9 cellular contexts compared by ENCODE assay signal in the genomic region with DNA sequence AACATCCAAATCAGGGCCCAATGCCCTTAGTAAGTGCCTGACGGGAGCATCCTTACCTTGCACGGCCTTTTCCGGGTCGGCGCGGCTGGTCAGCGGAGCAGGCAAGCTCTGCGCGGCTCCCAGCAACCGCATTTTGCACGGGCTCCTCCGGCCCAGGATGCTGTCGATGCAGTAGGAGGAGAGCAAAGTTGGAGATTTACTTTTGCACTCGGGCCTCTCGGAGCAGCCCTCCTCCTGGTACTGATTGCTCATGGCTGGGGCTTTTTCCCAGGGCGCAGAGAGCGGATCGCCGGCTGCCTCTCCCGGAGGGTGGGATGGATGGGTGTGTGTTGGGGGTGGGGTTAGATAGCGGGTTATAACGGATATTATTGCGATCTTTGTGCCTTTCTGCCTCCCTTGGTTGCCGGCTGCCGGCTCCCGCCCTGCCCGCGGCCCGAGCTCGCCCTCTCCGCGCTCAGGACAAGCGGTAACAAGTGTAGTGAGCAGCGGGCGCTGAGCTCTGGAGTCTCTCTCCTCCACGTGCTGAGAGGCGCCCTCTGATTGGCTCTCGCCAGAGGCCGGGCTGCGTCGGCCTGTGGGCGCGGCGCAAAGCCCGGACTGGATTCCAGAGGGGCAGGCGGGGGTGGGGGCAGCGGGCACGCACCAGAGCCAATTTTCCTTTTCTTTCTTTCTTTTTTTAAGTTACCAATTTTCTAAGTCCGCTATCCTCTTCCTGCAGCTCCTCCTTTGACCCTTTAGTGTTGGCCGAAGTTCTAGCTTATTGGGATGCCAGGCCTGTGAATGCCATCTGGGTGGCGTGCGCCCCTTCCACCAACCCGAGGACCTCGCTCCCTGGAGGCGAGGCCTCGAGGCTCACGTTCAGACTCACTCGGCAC. TPM values are rescaled to one million over a fixed set of nuclear protein-coding genes. Genes with fewer than 3 reads are reported as not detected.
A peak's percentile ranks its signal among the peaks of the same experiment; 100 is the strongest.
DNase-seq lines count a peak whose midpoint lies in the region; ATAC-seq, FAIRE-seq and TF ChIP-seq lines count a peak whose summit lies in the region.
"Had no signal": no experiment of that assay in that cellular context is flagged by ENCODE, and none has a peak within 500 bp of the region (broad histone marks: within the 10 kb centered on the region; RNA-seq: fewer than 3 reads in every experiment).

A gene (minus strand): TSS at position 480 of the 875 bp plus-strand sequence. CDS start 228 bp downstream, at position 252.

- POLR2A ChIA-PET in GM12878 (lab: Charles Lee) = no interaction called here

- H3K27ac Mint-ChIP-seq in stimulated activated naive B cell treated with anti-CD40 and anti-IgM and Interleukin-4, amounts not matched to agents 10 μg/mL and 1 μg/mL and 100 μg/mL, for 72 hours = peak within 1 kb of the TSS; percentile 84

- no peak within 1 kb of the TSS for H3K4me2 ChIP-seq in GM12878 (ENCODE audit: control insufficient read depth, insufficient read depth)

- FAIRE-seq in GM12878 (lab: Jason Lieb, UNC) = no peak

- no peak within 1 kb of the TSS for H3K4me3 ChIP-seq in GM12878

- CTCF ChIA-PET in GM12878 (lab: Yijun Ruan, JAX) = no interaction called here

- H3K27me3 Mint-ChIP-seq in stimulated activated naive B cell treated with anti-CD40 and anti-IgM and Interleukin-4, amounts not matched to agents 10 μg/mL and 1 μg/mL and 100 μg/mL, for 72 hours = peaks cover 55% of the 10 kb centered on the region in 2 donors

- H3K9me3 ChIP-seq in GM12878 (replicated peaks; ENCODE audit: control insufficient read depth, insufficient read depth, low read length) = no peaks in the 10 kb centered on the region; the same call in 2 of the 3 replicates

- BruUV-seq in GM12878 (replicated peaks; lab: Mats Ljungman, UMichigan) = no TSS peak

- peak; percentile 56 for DNase-seq in activated CD4-positive, alpha-beta T cell treated with anti-CD3 and anti-CD28 coated beads for 48 hours
- DNase-seq in activated CD4-positive, alpha-beta T cell treated with anti-CD3 and anti-CD28 coated beads, Interleukin-2, amount 50 U/mL, for 1 hour = no peak
- DNase-seq in HuH-7.5 (ENCODE audit: low spot score) (peak; percentile 73), GM12878 (ENCODE audit: low read depth, low spot score) (no peak), iPS-NIHi7 (ENCODE audit: extremely low spot score) (peak; percentile 95)
- DNase-seq in stimulated activated naive B cell treated with anti-CD40 and anti-IgM and Interleukin-4, amounts not matched to agents 10 μg/mL and 1 μg/mL and 100 μg/mL, for 72 hours = no peak

- TF ChIP-seq CTCF in GM12878 (IDR thresholded peaks at IDR 0.05 in 2 of 3, conservative IDR thresholded peaks at IDR 0.05 in 1 of 3; ENCODE audit: control insufficient read depth in 2 of 3, extremely low read depth in 1 of 3, insufficient read depth in 1 of 3, low read depth in 3 of 3, low read length in 3 of 3) = no peak

- H3K27me3 ChIP-seq in GM12878 (replicated peaks in 1 of 2; ENCODE audit: control insufficient read depth in 2 of 2, insufficient read depth in 2 of 2, low read length in 1 of 2) = peaks cover 3 to 12% of the 10 kb centered on the region in 2 experiments

- peaks cover 14 to 32% of the 10 kb centered on the region in 2 donors for H3K4me1 Mint-ChIP-seq in stimulated activated naive B cell treated with anti-CD40 and anti-IgM and Interleukin-4, amounts not matched to agents 10 μg/mL and 1 μg/mL and 100 μg/mL, for 72 hours

- no peak within 1 kb of the TSS for H3K9ac ChIP-seq in GM12878 (ENCODE audit: control insufficient read depth, insufficient read depth, low read length)

- in situ Hi-C loops in GM12878 (cut with MboI) = no loop called here

- 75% methylated on average over 58 of the region's 58 CpGs for WGBS in GM12878 (ENCODE audit: insufficient coverage, insufficient replicate concordance, low lambda C conversion rate, missing lambda C conversion rate)

- H3K36me3 ChIP-seq in GM12878 (ENCODE audit: control insufficient read depth in 2 of 2, insufficient read depth in 2 of 2, low read length in 1 of 2) = no peaks in the 10 kb centered on the region

- SMC1A ChIA-PET in GM12878 (lab: Charles Lee; ENCODE audit: uncharacterized antibody, unreplicated experiment) = no interaction called here

- intact Hi-C loops in GM12878 (cut with micrococcal nuclease; ENCODE audit: unreplicated experiment) = no loop called here

- no peak within 1 kb of the TSS for H3K27ac ChIP-seq in GM12878 (ENCODE audit: control insufficient read depth, insufficient read depth)

- no peaks in the 10 kb centered on the region for H3K9me3 Mint-ChIP-seq in stimulated activated naive B cell treated with anti-CD40 and anti-IgM and Interleukin-4, amounts not matched to agents 10 μg/mL and 1 μg/mL and 100 μg/mL, for 72 hours

- peak within 1 kb of the TSS; percentile 11 to 29 for H3K4me3 Mint-ChIP-seq in stimulated activated naive B cell treated with anti-CD40 and anti-IgM and Interleukin-4, amounts not matched to agents 10 μg/mL and 1 μg/mL and 100 μg/mL, for 72 hours

- H3K4me1 ChIP-seq in GM12878 (ENCODE audit: control insufficient read depth, insufficient read depth, low read length) = no peaks in the 10 kb centered on the region

- ATAC-seq in GM12878 (peak; percentile 69), HG03521 (IDR thresholded peaks at IDR 0.05; ENCODE audit: unreplicated experiment) (no peak), GM21528 (IDR thresholded peaks at IDR 0.05; ENCODE audit: low FRiP score, unreplicated experiment) (no peak)
- peak; percentile 49 to 63 for ATAC-seq in stimulated activated naive B cell treated with anti-CD40 and anti-IgM and Interleukin-4, amounts not matched to agents 10 μg/mL and 1 μg/mL and 100 μg/mL, for 72 hours (replicated peaks)

- no peak for TF ChIP-seq POLR2A in GM12878 (IDR thresholded peaks at IDR 0.05; ENCODE audit: low read depth, low read length)

- RAD21 ChIA-PET in GM12878 (lab: Charles Lee; ENCODE audit: unreplicated experiment) = no interaction called here

- H3K79me2 ChIP-seq in GM12878 (ENCODE audit: control insufficient read depth, insufficient read depth, low read length) = no peaks in the 10 kb centered on the region

- peaks cover 3 to 8% of the 10 kb centered on the region in 2 donors for H3K36me3 Mint-ChIP-seq in stimulated activated naive B cell treated with anti-CD40 and anti-IgM and Interleukin-4, amounts not matched to agents 10 μg/mL and 1 μg/mL and 100 μg/mL, for 72 hours

- H4K20me1 ChIP-seq in GM12878 (ENCODE audit: control insufficient read depth, insufficient read depth) = no peaks in the 10 kb centered on the region

- TF ChIP-seq EP300 in GM12878 (IDR thresholded peaks at IDR 0.05; ENCODE audit: borderline replicate concordance in 1 of 2, control insufficient read depth in 1 of 2, low read depth in 2 of 2, low read length in 2 of 2) = no peak

- no peak for TF ChIP-seq RAD21 in GM12878 (IDR thresholded peaks at IDR 0.05; ENCODE audit: insufficient read depth, low read depth, low read length)

- H2AFZ ChIP-seq in GM12878 (ENCODE audit: control insufficient read depth, low read depth, low read length) = no peak within 1 kb of the TSS

TF ChIP-seq in GM12878, 131 proteins besides CTCF, POLR2A, EP300 and RAD21:
- TF ChIP-seq EGR1 (IDR thresholded peaks at IDR 0.05; ENCODE audit: borderline replicate concordance in 1 of 2, low read depth in 2 of 2, low read length in 2 of 2) (0 out of 3 replicates have a peak, but pooled peaks of 1 of the 2 experiments have one; percentile 19), ZNF207 (IDR thresholded peaks at IDR 0.05; ENCODE audit: borderline replicate concordance) (no peak), KAT2A (conservative IDR thresholded peaks at IDR 0.05; ENCODE audit: control insufficient read depth, low read depth, low read length) (no peak)
- TF ChIP-seq, protein P1, sequence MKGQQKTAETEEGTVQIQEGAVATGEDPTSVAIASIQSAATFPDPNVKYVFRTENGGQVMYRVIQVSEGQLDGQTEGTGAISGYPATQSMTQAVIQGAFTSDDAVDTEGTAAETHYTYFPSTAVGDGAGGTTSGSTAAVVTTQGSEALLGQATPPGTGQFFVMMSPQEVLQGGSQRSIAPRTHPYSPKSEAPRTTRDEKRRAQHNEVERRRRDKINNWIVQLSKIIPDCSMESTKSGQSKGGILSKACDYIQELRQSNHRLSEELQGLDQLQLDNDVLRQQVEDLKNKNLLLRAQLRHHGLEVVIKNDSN (IDR thresholded peaks at IDR 0.05; ENCODE audit: borderline replicate concordance, extremely low read length, insufficient read depth, low read depth, low read length) = peak; percentile 56
- TF ChIP-seq, protein P2, sequence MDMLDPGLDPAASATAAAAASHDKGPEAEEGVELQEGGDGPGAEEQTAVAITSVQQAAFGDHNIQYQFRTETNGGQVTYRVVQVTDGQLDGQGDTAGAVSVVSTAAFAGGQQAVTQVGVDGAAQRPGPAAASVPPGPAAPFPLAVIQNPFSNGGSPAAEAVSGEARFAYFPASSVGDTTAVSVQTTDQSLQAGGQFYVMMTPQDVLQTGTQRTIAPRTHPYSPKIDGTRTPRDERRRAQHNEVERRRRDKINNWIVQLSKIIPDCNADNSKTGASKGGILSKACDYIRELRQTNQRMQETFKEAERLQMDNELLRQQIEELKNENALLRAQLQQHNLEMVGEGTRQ (IDR thresholded peaks at IDR 0.05; ENCODE audit: borderline replicate concordance, low read depth, low read length) = no peak

RNA-seq across cellular contexts. Expression of the gene that starts here (rescaled TPM):
- total RNA-seq in GM12878 (2013; cell fraction: nucleolus; rRNA removed) = not detected in 2 replicates
- total RNA-seq in GM12878 (2014; rRNA removed) (not detected in 2 replicates), GM12878 (2014; rRNA removed; fragmentation: Illumina TruSeq; extraction: Trizol) (not detected in 2 replicates), GM12878 (2021) (not detected in 2 replicates)
- polyA plus RNA-seq in GM12878 (2011; ENCODE audit: low read depth) = not detected
- polyA plus RNA-seq in GM12878 (2011; rRNA removed) (not detected in 2 replicates), GM12878 (2014; fragmentation: Illumina TruSeq; extraction: Trizol) (not detected in 2 replicates), GM12878 (2014; fragmentation: Nextera tagmentation; extraction: Ambion mirVana) (not detected), GM12878 (2014; rRNA removed) (0.03 TPM in 1 of 2 replicates, not detected in the other), GM12878 (2016; fragmentation: Nextera tagmentation; extraction: Ambion mirVana) (not detected)
- polyA plus RNA-seq in GM12878 (2011; cell fraction: cytosol; rRNA removed) = not detected in 2 replicates
- polyA plus RNA-seq in GM12878 (2011; cell fraction: nucleus; rRNA removed) = not detected in 2 replicates
- not detected in 2 replicates for polyA plus RNA-seq in GM12878 (2012)
- not detected in 2 replicates for polyA minus RNA-seq in GM12878 (2011; rRNA and poly(A)+ RNA removed)
- not detected in 2 replicates for polyA minus RNA-seq in GM12878 (2011; cell fraction: cytosol; rRNA and poly(A)+ RNA removed)
- not detected in 2 replicates for polyA minus RNA-seq in GM12878 (2011; cell fraction: nucleus; rRNA and poly(A)+ RNA removed)
- polyA plus RNA-seq: BJ had no signal

Comparison
In these comparisons a context has a peak if more than half of its experiments do, and no peak if none do; other contexts are left out.
1. DNase-seq: peak in activated CD4-positive, alpha-beta T cell treated with anti-CD3 and anti-CD28 coated beads for 48 hours (single experiment), HuH-7.5 (single experiment) and iPS-NIHi7 (single experiment); none in activated CD4-positive, alpha-beta T cell treated with anti-CD3 and anti-CD28 coated beads, Interleukin-2, amount 50 U/mL, for 1 hour (single experiment), GM12878 (single experiment) and stimulated activated naive B cell treated with anti-CD40 and anti-IgM and Interleukin-4, amounts not matched to agents 10 μg/mL and 1 μg/mL and 100 μg/mL, for 72 hours (single experiment).
2. Peak in ATAC-seq in GM12878; RNA of the gene not detected or under 1 TPM.
3. ATAC-seq: peak in stimulated activated naive B cell treated with anti-CD40 and anti-IgM and Interleukin-4, amounts not matched to agents 10 μg/mL and 1 μg/mL and 100 μg/mL, for 72 hours (2 of 2); none in HG03521 (single experiment) and GM21528 (single experiment).